ENCODE assay signal across 21 cellular contexts in genomic region chr17:76547642-76548202, GRCh38. TPM values are rescaled to one million over a fixed set of nuclear protein-coding genes. Genes with fewer than 3 reads are reported as not detected.
DNase-seq lines count a peak whose midpoint lies in the region; ATAC-seq, FAIRE-seq and TF ChIP-seq lines count a peak whose summit lies in the region.
"Had no signal": no experiment of that assay in that cellular context is flagged by ENCODE, and none has a peak within 500 bp of the region (broad histone marks: within the 10 kb centered on the region; RNA-seq: fewer than 3 reads in every experiment).

No MANE protein-coding gene starts in this region.

- H3K27ac ChIP-seq in A549 (no peak overlapping the region; a peak in 2 of 6 replicates), VCaP (no peak overlapping the region)
- H3K27ac ChIP-seq: HL-60 had no signal

- ATAC-seq in A549 (no peak), GM21576 (IDR thresholded peaks at IDR 0.05; ENCODE audit: unreplicated experiment) (no peak), Right ventricle myocardium inferior (no peak)

- POLR2A ChIA-PET in A549 (lab: Yijun Ruan, JAX), result interaction anchor here (2.3 kb wide), 1 partner anchor 9 kb away, joined by 11 read pairs; no protein-coding TSS in a partner anchor
- POLR2A ChIA-PET in HEK293T (lab: Yijun Ruan, JAX), result interaction anchor here (0.6 to 1.0 kb wide), 2 partner anchors 9 to 12 kb away, joined by 3 to 4 read pairs; no protein-coding TSS in a partner anchor

- FAIRE-seq in A549 (lab: Jason Lieb, UNC), result no peak

- TF ChIP-seq RAD21 in A549 (conservative IDR thresholded peaks at IDR 0.05 in 1 of 2, IDR thresholded peaks at IDR 0.05 in 1 of 2), result no peak

- 53% methylated on average over 2 of the region's 2 CpGs for WGBS in A549 (ENCODE audit: missing lambda C conversion rate)

- no peak overlapping the region for H3K4me3 ChIP-seq in A549
- H3K4me3 ChIP-seq: right atrium auricular region, SJSA1, stomach had no signal

- peaks cover 36% of the 10 kb centered on the region for H3K4me1 ChIP-seq in A549

- H3K36me3 Mint-ChIP-seq in glutamatergic neuron (ENCODE audit: unreplicated experiment), result no peaks in the 10 kb centered on the region

- intact Hi-C loops in Right ventricle myocardium inferior (cut with DNase I), result loop anchor here (1.0 kb wide), 1 partner anchor 24 kb away; no protein-coding TSS in a partner anchor

- TF ChIP-seq EP300 in A549 (IDR thresholded peaks at IDR 0.05), result no peak

- no peak for TF ChIP-seq POLR2A in A549 (IDR thresholded peaks at IDR 0.05; ENCODE audit: low read length)

- H3K27ac Mint-ChIP-seq in glutamatergic neuron (ENCODE audit: unreplicated experiment), result no peak overlapping the region
- H3K27ac Mint-ChIP-seq: activated CD4-positive, alpha-beta T cell treated with anti-CD3 and anti-CD28 coated beads, Interleukin-2, amount 10 ng/mL, durations not matched to agents 7 days and 5 days; IgD-negative memory B cell; T-helper 17 cell had no signal

- H3K4me1 Mint-ChIP-seq in glutamatergic neuron (ENCODE audit: low read depth, unreplicated experiment), result peaks cover 21% of the 10 kb centered on the region
- H3K4me1 Mint-ChIP-seq: IgD-negative memory B cell had no signal

- DNase-seq in A549 (ENCODE audit: low read depth in 1 of 2, low spot score in 1 of 2) (no peak), HEK293T (ENCODE audit: extremely low spot score) (no peak), glutamatergic neuron (no peak), hepatic stellate cell (ENCODE audit: low spot score) (no peak), Right ventricle myocardium inferior (ENCODE audit: missing footprints) (no peak)
- DNase-seq in activated effector memory CD4-positive, alpha-beta T cell treated with Interleukin-2 at 50 U/mL for 16 hours, result no peak
- DNase-seq: activated CD8-positive, alpha-beta memory T cell treated with anti-CD3 and anti-CD28 coated beads, Interleukin-2, amount 50 U/mL, for 48 hours; GF-D8; stimulated activated CD4-positive, alpha-beta T cell treated with anti-CD3 and anti-CD28 coated beads, Interleukin-12 subunit alpha, Interleukin-12 subunit beta, amount 100 ng/mL, for 4 hours had no signal

- H3K4me3 Mint-ChIP-seq in glutamatergic neuron (ENCODE audit: unreplicated experiment), result no peak overlapping the region
- H3K4me3 Mint-ChIP-seq: activated CD4-positive, alpha-beta T cell treated with anti-CD3 and anti-CD28 coated beads, Interleukin-2, amount 10 ng/mL, durations not matched to agents 7 days and 5 days; IgD-negative memory B cell; naive B cell; T-helper 17 cell had no signal

- H3K27me3 Mint-ChIP-seq in glutamatergic neuron (ENCODE audit: unreplicated experiment), result peaks cover 8% of the 10 kb centered on the region
- H3K27me3 Mint-ChIP-seq: IgD-negative memory B cell had no signal

- H3K4me2 ChIP-seq in A549, result no peak overlapping the region

- TF ChIP-seq CTCF in A549 (IDR thresholded peaks at IDR 0.05), result no peak; the same call in 2 of the 3 replicates
- peak; percentile 52 for TF ChIP-seq CTCF in VCaP (conservative IDR thresholded peaks at IDR 0.05)
- TF ChIP-seq CTCF in glutamatergic neuron (IDR thresholded peaks at IDR 0.05; ENCODE audit: partially characterized antibody, unreplicated experiment), result peak; percentile 24

- CTCF ChIA-PET in A549 (lab: Yijun Ruan, JAX), result interaction anchor here (0.8 to 17.7 kb wide), 13 partner anchors 8 to 225 kb away, joined by 3 to 362 read pairs (median 18); partner anchors contain the start of gene PRCD
- CTCF ChIA-PET in HEK293T (lab: Yijun Ruan, JAX), result interaction anchor here (0.6 to 2.9 kb wide), 4 partner anchors 14 to 31 kb away, joined by 3 to 37 read pairs (median 3); no protein-coding TSS in a partner anchor

- peaks cover 10% of the 10 kb centered on the region for H3K9me3 Mint-ChIP-seq in glutamatergic neuron (ENCODE audit: unreplicated experiment)
- H3K9me3 Mint-ChIP-seq: activated CD4-positive, alpha-beta T cell treated with anti-CD3 and anti-CD28 coated beads, Interleukin-2, amount 10 ng/mL, durations not matched to agents 7 days and 5 days; IgD-negative memory B cell; naive B cell had no signal

- H3K9me3 ChIP-seq in A549, result no peaks in the 10 kb centered on the region
- H3K9me3 ChIP-seq: right atrium auricular region, SJSA1, stomach had no signal

TF ChIP-seq in A549, 52 proteins besides CTCF, POLR2A, EP300 and RAD21:
- no peak for TF ChIP-seq FOXS1 (CRISPR knock-in tag; IDR thresholded peaks at IDR 0.05)
- TF ChIP-seq ZFP36 (IDR thresholded peaks at IDR 0.05; ENCODE audit: borderline replicate concordance, partially characterized antibody), result peak; percentile 7

TF ChIP-seq in HEK293T, 16 proteins besides CTCF, POLR2A, EP300 and RAD21:
- no peak for TF ChIP-seq FOXA1 (IDR thresholded peaks at IDR 0.05)
- peak; percentile 81; the same call in 1 of the 2 replicates for TF ChIP-seq TARDBP (IDR thresholded peaks at IDR 0.05)
- peak; percentile 66; the same call in 1 of the 2 replicates for TF ChIP-seq CTBP1 (IDR thresholded peaks at IDR 0.05; ENCODE audit: borderline replicate concordance)

RNA-seq across cellular contexts. Expression of gene PRCD, which starts 7.9 kb away (rescaled TPM):
- 0.26 TPM in 1 of 2 replicates, not detected in the other for polyA plus RNA-seq in A549 (2011; rRNA removed)
- not detected in 2 replicates for polyA plus RNA-seq in A549 (2012; cell fraction: cytosol; rRNA removed)
- polyA plus RNA-seq in A549 (2012; cell fraction: nucleus; rRNA removed), result 0.06 and 0.07 TPM in 2 replicates
- polyA plus RNA-seq in A549 (2017; fragmentation: RNase III; extraction: RNeasy Plus Mini Kit Qiagen cat#74134 plus additional on column Dnase treatment), result not detected in 3 replicates
- not detected in 2 replicates for polyA minus RNA-seq in A549 (2011; rRNA and poly(A)+ RNA removed)
- 1.4 TPM for total RNA-seq in glutamatergic neuron (ENCODE audit: unreplicated experiment)
- total RNA-seq in Right ventricle myocardium inferior, result 3.4 TPM
- total RNA-seq: activated CD4-positive, alpha-beta T cell treated with anti-CD3 and anti-CD28 coated beads, Interleukin-2, amount 10 ng/mL, durations not matched to agents 7 days and 5 days; kidney epithelial cell had no signal

RNA-seq across cellular contexts. Expression of gene CYGB, which starts 10.2 kb away (rescaled TPM):
- polyA plus RNA-seq in A549 (2011; rRNA removed) (1.1 and 1.2 TPM in 2 replicates), A549 (2017; fragmentation: RNase III; extraction: RNeasy Plus Mini Kit Qiagen cat#74134 plus additional on column Dnase treatment) (1.1 to 2.0 TPM (median 1.3 TPM) in 3 replicates)
- polyA plus RNA-seq in A549 (2012; cell fraction: cytosol; rRNA removed), result 0.56 and 1.0 TPM in 2 replicates
- polyA plus RNA-seq in A549 (2012; cell fraction: nucleus; rRNA removed), result 0.54 and 0.76 TPM in 2 replicates
- polyA minus RNA-seq in A549 (2011; rRNA and poly(A)+ RNA removed), result 1.4 and 2.2 TPM in 2 replicates
- total RNA-seq in glutamatergic neuron (ENCODE audit: unreplicated experiment) (20.4 TPM), Right ventricle myocardium inferior (38.2 TPM)
- total RNA-seq: activated CD4-positive, alpha-beta T cell treated with anti-CD3 and anti-CD28 coated beads, Interleukin-2, amount 10 ng/mL, durations not matched to agents 7 days and 5 days; T-helper 17 cell had no signal

RNA-seq across cellular contexts. Expression of gene ST6GALNAC2, which starts 37.9 kb away (rescaled TPM):
- polyA plus RNA-seq in A549 (2011; rRNA removed) (0.74 and 0.78 TPM in 2 replicates), A549 (2017; fragmentation: RNase III; extraction: RNeasy Plus Mini Kit Qiagen cat#74134 plus additional on column Dnase treatment) (0.30 to 0.59 TPM (median 0.41 TPM) in 3 replicates)
- polyA plus RNA-seq in A549 (2012; cell fraction: cytosol; rRNA removed), result 0.16 and 0.44 TPM in 2 replicates
- 0.26 and 0.36 TPM in 2 replicates for polyA plus RNA-seq in A549 (2012; cell fraction: nucleus; rRNA removed)
- 0.25 and 0.58 TPM in 2 replicates for polyA minus RNA-seq in A549 (2011; rRNA and poly(A)+ RNA removed)
- total RNA-seq in glutamatergic neuron (ENCODE audit: unreplicated experiment) (0.32 TPM), Right ventricle myocardium inferior (5.7 TPM)
- total RNA-seq: activated CD4-positive, alpha-beta T cell treated with anti-CD3 and anti-CD28 coated beads, Interleukin-2, amount 10 ng/mL, durations not matched to agents 7 days and 5 days; lung microvascular endothelial cell had no signal

RNA-seq across cellular contexts. Expression of gene RHBDF2, which starts 46.5 kb away (rescaled TPM):
- 14.0 and 19.9 TPM in 2 replicates for polyA plus RNA-seq in A549 (2011; rRNA removed)
- polyA plus RNA-seq in A549 (2012; cell fraction: cytosol; rRNA removed), result 37.0 and 54.6 TPM in 2 replicates
- polyA plus RNA-seq in A549 (2012; cell fraction: nucleus; rRNA removed), result 149 and 184 TPM in 2 replicates
- polyA plus RNA-seq in A549 (2017; fragmentation: RNase III; extraction: RNeasy Plus Mini Kit Qiagen cat#74134 plus additional on column Dnase treatment), result 42.9 to 50.2 TPM (median 46.0 TPM) in 3 replicates
- 17.4 and 22.8 TPM in 2 replicates for polyA minus RNA-seq in A549 (2011; rRNA and poly(A)+ RNA removed)
- total RNA-seq in glutamatergic neuron (ENCODE audit: unreplicated experiment), result 1.9 TPM
- total RNA-seq in Right ventricle myocardium inferior, result 17.9 TPM
